Comparison of ENCODE assay signal across 10 cellular contexts in genomic region chr3:30779686-30780287, GRCh38.
A peak's percentile ranks its signal among the peaks of the same experiment; 100 is the strongest.
DNase-seq lines count a peak whose midpoint lies in the region; ATAC-seq and TF ChIP-seq lines count a peak whose summit lies in the region.
"Had no signal": no experiment of that assay in that cellular context is flagged by ENCODE, and none has a peak within 500 bp of the region (broad histone marks: within the 10 kb centered on the region; RNA-seq: fewer than 3 reads in every experiment).

No MANE protein-coding gene starts in this region.

- H3K9me3 ChIP-seq in mammary epithelial cell (replicated peaks; ENCODE audit: insufficient read depth, low read length) (no peaks in the 10 kb centered on the region), trophoblast cell (ENCODE audit: insufficient read depth, low read depth, low read length) (no peaks in the 10 kb centered on the region)
- H3K9me3 ChIP-seq: BLaER1 treated with 17β-estradiol and CSF1 and Interleukin-3, amounts not matched to agents 10 nM and 100 nM had no signal

- H3K4me1 ChIP-seq in mammary epithelial cell (ENCODE audit: insufficient read depth, low read length), result no peaks in the 10 kb centered on the region
- no peaks in the 10 kb centered on the region for H3K4me1 ChIP-seq in trophoblast cell (ENCODE audit: control insufficient read depth in 1 of 2, insufficient read depth in 2 of 2, low read length in 2 of 2)
- H3K4me1 ChIP-seq: BLaER1 treated with 17β-estradiol and CSF1 and Interleukin-3, amounts not matched to agents 10 nM and 100 nM had no signal

- DNase-seq in NCI-H524 (lab: John Stamatoyannopoulos, UW) (peak; percentile 13 to 57), NCI-H524 treated with DMSO at 0.1 percent for 48 hours (lab: John Stamatoyannopoulos, UW) (no peak), MV-4-11 (lab: John Stamatoyannopoulos, UW) (peak; percentile 23), mammary epithelial cell (peak; percentile 25), trophoblast cell (peak; percentile 19 to 65), GOT3 (lab: John Stamatoyannopoulos, UW) (no peak)
- no peak for DNase-seq in activated CD8-positive, alpha-beta memory T cell treated with anti-CD3 and anti-CD28 coated beads, Interleukin-2, amount 50 U/mL, for 48 hours

- no peak overlapping the region for H3K23ac ChIP-seq in trophoblast cell (ENCODE audit: low read length)

- H3K4ac ChIP-seq in trophoblast cell (ENCODE audit: low read depth, low read length), result no peak overlapping the region

- no peak overlapping the region for H2BK12ac ChIP-seq in trophoblast cell (ENCODE audit: low read length)

- H2AFZ ChIP-seq in mammary epithelial cell (ENCODE audit: low read depth, low read length), result no peak overlapping the region
- H2AFZ ChIP-seq in trophoblast cell (ENCODE audit: insufficient read depth, low read length, poor library complexity), result no peak overlapping the region

- no peak overlapping the region for H2BK5ac ChIP-seq in trophoblast cell (ENCODE audit: low read depth, low read length, poor library complexity)

- H3K14ac ChIP-seq in trophoblast cell (ENCODE audit: low read length), result no peak overlapping the region

- no peak overlapping the region for H3K18ac ChIP-seq in trophoblast cell (ENCODE audit: low read length)

- no peak for ATAC-seq in HG02970 (IDR thresholded peaks at IDR 0.05; ENCODE audit: low FRiP score, unreplicated experiment)

- no peak overlapping the region for H3K4me3 ChIP-seq in mammary epithelial cell (replicated peaks in 1 of 3; ENCODE audit: insufficient read depth in 1 of 3, low read depth in 2 of 3, low read length in 3 of 3)
- no peak overlapping the region for H3K4me3 ChIP-seq in trophoblast cell (ENCODE audit: low read depth, low read length)
- H3K4me3 ChIP-seq: BLaER1 treated with 17β-estradiol and CSF1 and Interleukin-3, amounts not matched to agents 10 nM and 100 nM; skin epidermis had no signal

- TF ChIP-seq CTCF in mammary epithelial cell (conservative IDR thresholded peaks at IDR 0.05 in 1 of 2, IDR thresholded peaks at IDR 0.05 in 1 of 2; ENCODE audit: extremely low read depth in 1 of 2, insufficient read depth in 1 of 2, low read depth in 1 of 2, low read length in 2 of 2), result peak; percentile 51 to 60

- H2AK5ac ChIP-seq in trophoblast cell (ENCODE audit: low read length), result no peak overlapping the region

- no peak overlapping the region for H4K91ac ChIP-seq in trophoblast cell (ENCODE audit: low read depth, low read length)

- no TSS peak for BruUV-seq in mammary epithelial cell (replicated peaks; lab: Mats Ljungman, UMichigan)

- H4K8ac ChIP-seq in trophoblast cell (ENCODE audit: low read depth, low read length), result no peak overlapping the region

- H3K4me2 ChIP-seq in mammary epithelial cell (ENCODE audit: insufficient read depth, low read depth, low read length) (no peak overlapping the region), trophoblast cell (ENCODE audit: low read length) (no peak overlapping the region)
- H3K4me2 ChIP-seq: BLaER1 treated with 17β-estradiol and CSF1 and Interleukin-3, amounts not matched to agents 10 nM and 100 nM had no signal

- H4K20me1 ChIP-seq in mammary epithelial cell (ENCODE audit: insufficient read depth, low read length), result no peaks in the 10 kb centered on the region
- H4K20me1 ChIP-seq: BLaER1 treated with 17β-estradiol and CSF1 and Interleukin-3, amounts not matched to agents 10 nM and 100 nM had no signal

- no peaks in the 10 kb centered on the region for H3K79me2 ChIP-seq in mammary epithelial cell (ENCODE audit: insufficient read depth, low read length)
- H3K79me2 ChIP-seq in trophoblast cell (ENCODE audit: control insufficient read depth, insufficient read depth, low read length, poor library complexity), result no peaks in the 10 kb centered on the region

- H3K27ac ChIP-seq in mammary epithelial cell (ENCODE audit: insufficient read depth, low read depth, low read length) (no peak overlapping the region), trophoblast cell (ENCODE audit: low read depth, low read length) (no peak overlapping the region)
- H3K27ac ChIP-seq: BLaER1 treated with 17β-estradiol and CSF1 and Interleukin-3, amounts not matched to agents 10 nM and 100 nM; skin epidermis had no signal

- H2BK120ac ChIP-seq in trophoblast cell (ENCODE audit: insufficient read depth, low read length, poor library complexity), result no peak overlapping the region

- WGBS in mammary epithelial cell (ENCODE audit: low coverage, missing lambda C conversion rate), result 82% methylated on average over 1 of the region's 1 CpG
- WGBS in trophoblast cell (ENCODE audit: extremely low coverage, insufficient coverage, insufficient read length), result no CpG with 5 or more reads among the region's 1 CpG

- dilution Hi-C loops in mammary epithelial cell (cut with HindIII; ENCODE audit: low sequenced_read_pairs), result no loop called here

- CTCF ChIA-PET in mammary epithelial cell (lab: Charles Lee; ENCODE audit: low non-redundant PET), result no interaction called here

- no peak overlapping the region for H4K12ac ChIP-seq in trophoblast cell (ENCODE audit: low read depth, low read length)

- intact Hi-C loops in mammary epithelial cell (cut with micrococcal nuclease), result loop anchor here (1.0 to 10.0 kb wide), 2 partner anchors 155 to 353 kb away; no protein-coding TSS in a partner anchor

- H3K9ac ChIP-seq in mammary epithelial cell (ENCODE audit: insufficient read depth, low read length) (no peak overlapping the region), trophoblast cell (ENCODE audit: low read length) (no peak overlapping the region)
- H3K9ac ChIP-seq: BLaER1 treated with 17β-estradiol and CSF1 and Interleukin-3, amounts not matched to agents 10 nM and 100 nM had no signal

- in situ Hi-C loops in mammary epithelial cell (cut with MboI; ENCODE audit: low sequenced_read_pairs in 2 of 2), result loop anchor here in 1 of 2 donors (10.0 kb wide), 1 partner anchor 355 kb away; no protein-coding TSS in a partner anchor

- H3K36me3 ChIP-seq in mammary epithelial cell (ENCODE audit: insufficient read depth, low read length) (no peaks in the 10 kb centered on the region), trophoblast cell (ENCODE audit: control insufficient read depth in 1 of 2, insufficient read depth in 2 of 2, low read length in 2 of 2) (no peaks in the 10 kb centered on the region)
- H3K36me3 ChIP-seq: BLaER1 treated with 17β-estradiol and CSF1 and Interleukin-3, amounts not matched to agents 10 nM and 100 nM had no signal

- H3K27me3 ChIP-seq in mammary epithelial cell (ENCODE audit: insufficient read depth, low read length), result peaks cover 5% of the 10 kb centered on the region
- no peaks in the 10 kb centered on the region for H3K27me3 ChIP-seq in trophoblast cell (ENCODE audit: insufficient read depth, low read length)
- H3K27me3 ChIP-seq: BLaER1 treated with 17β-estradiol and CSF1 and Interleukin-3, amounts not matched to agents 10 nM and 100 nM had no signal

- no peaks in the 10 kb centered on the region for H3K79me1 ChIP-seq in trophoblast cell (ENCODE audit: low read length)

Comparison
In these comparisons a context has a peak if more than half of its experiments do, and no peak if none do; other contexts are left out.
1. DNase-seq: peak in NCI-H524 (2 of 2), MV-4-11 (single experiment), mammary epithelial cell (single experiment) and trophoblast cell (2 of 2); none in NCI-H524 treated with DMSO at 0.1 percent for 48 hours (single experiment), activated CD8-positive, alpha-beta memory T cell treated with anti-CD3 and anti-CD28 coated beads, Interleukin-2, amount 50 U/mL, for 48 hours (single experiment) and GOT3 (single experiment).